Comparison of ENCODE assay signal across 8 cellular contexts in the genomic region with DNA sequence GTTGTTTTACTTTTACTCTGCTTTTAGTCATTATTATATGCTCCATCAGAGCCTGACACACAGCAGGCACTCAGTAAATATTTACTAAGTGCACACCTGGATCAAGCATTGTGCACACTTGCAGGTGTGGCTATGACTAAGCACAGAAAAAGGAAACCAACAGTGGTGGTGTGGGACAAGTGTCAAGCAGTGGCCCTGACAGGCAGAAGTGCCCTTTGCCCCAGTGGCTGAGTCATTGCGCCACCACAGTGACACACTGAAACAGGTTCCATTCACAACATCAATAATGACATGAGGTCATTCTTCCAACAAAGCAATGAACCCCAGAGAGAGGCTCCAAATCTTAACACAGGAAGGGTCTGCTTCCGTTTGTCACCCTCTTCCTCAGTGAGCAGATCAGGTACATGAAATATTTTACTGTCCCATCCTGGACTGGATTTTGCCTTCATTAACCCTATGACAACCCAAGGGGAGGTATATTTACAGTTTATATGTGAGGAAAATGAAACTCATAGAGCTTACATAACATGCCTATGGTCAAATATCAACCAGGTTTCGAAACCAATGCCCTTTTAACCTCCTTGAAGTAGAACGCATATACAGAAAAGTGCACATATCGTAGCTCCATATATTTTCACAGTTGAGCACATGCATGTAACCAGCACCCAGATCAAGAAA.
A peak's percentile ranks its signal among the peaks of the same experiment; 100 is the strongest.
DNase-seq lines count a peak whose midpoint lies in the region; ATAC-seq and TF ChIP-seq lines count a peak whose summit lies in the region.

No MANE protein-coding gene starts in this region.

- peak; percentile 58 for DNase-seq in Daoy (ENCODE audit: low read depth)
- DNase-seq in GM20000 (ENCODE audit: low spot score), result peak; percentile 31
- peak; percentile 1 for DNase-seq in stimulated activated CD8-positive, alpha-beta memory T cell treated with anti-CD3 and anti-CD28 coated beads, Interleukin-4, amount 100 ng/mL, for 24 hours (ENCODE audit: low read depth)
- DNase-seq in NCI-H446 (lab: John Stamatoyannopoulos, UW), result no peak
- DNase-seq in NCI-H1092 treated with DMSO at 0.1 percent for 48 hours (lab: John Stamatoyannopoulos, UW), result no peak

- peak; percentile 33; the same call in 1 of the 2 replicates for TF ChIP-seq POLR2A in Raji (IDR thresholded peaks at IDR 0.05; ENCODE audit: insufficient read depth, low read depth, low read length)

- ATAC-seq in HG03520 (IDR thresholded peaks at IDR 0.05; ENCODE audit: unreplicated experiment) (peak; percentile 96), esophagus mucosa (peak; percentile 99)

- no peak for TF ChIP-seq CTCF in GM20000 (IDR thresholded peaks at IDR 0.05; ENCODE audit: extremely low read depth, missing control alignments)

Comparison
In these comparisons a context has a peak if more than half of its experiments do, and no peak if none do; other contexts are left out.
1. DNase-seq: peak in Daoy (single experiment), GM20000 (single experiment) and stimulated activated CD8-positive, alpha-beta memory T cell treated with anti-CD3 and anti-CD28 coated beads, Interleukin-4, amount 100 ng/mL, for 24 hours (single experiment); none in NCI-H446 (0 of 2) and NCI-H1092 treated with DMSO at 0.1 percent for 48 hours (single experiment).